ENCODE assay signal across 1 cellular context in the genomic region with DNA sequence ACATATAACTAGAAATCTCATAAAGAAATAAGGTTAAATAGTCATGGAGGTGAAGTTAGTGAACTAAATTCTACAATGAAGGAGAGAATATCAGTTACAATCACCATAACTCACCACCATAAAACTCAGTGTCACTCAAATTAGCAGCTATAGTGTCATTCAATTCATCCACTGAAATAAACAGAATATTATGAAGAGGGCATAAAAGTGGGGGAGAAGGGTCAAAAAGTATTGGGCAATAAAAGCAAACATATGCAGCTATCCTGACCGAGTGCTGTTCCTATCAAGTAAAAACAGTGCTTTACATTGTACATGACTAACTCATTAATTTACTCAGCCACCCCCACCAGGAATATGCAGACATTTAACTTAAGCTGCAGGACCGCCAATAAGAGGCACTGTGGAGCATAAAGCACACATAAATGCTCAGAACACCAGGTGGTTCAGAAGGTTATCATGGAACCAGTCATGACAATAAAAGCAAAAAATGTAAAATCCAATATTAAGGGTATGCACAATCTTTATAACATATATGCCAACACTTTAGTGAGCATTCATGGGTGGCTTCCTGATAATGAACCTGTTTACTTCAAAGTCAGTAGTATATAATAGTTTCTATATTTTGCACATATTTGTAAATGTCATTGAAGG.
TF ChIP-seq lines count a peak whose summit lies in the region.

No MANE protein-coding gene starts in this region.

TF ChIP-seq in IMR-90, 13 proteins besides CTCF, POLR2A, EP300 and RAD21:
- TF ChIP-seq MAFK (IDR thresholded peaks at IDR 0.05; ENCODE audit: low read depth, low read length) = no peak
- peak; percentile 23; the same call in 1 of the 2 replicates for TF ChIP-seq CEBPB (IDR thresholded peaks at IDR 0.05; ENCODE audit: low read depth, low read length)
